Comparison of ENCODE assay signal across 16 cellular contexts in the genomic region with DNA sequence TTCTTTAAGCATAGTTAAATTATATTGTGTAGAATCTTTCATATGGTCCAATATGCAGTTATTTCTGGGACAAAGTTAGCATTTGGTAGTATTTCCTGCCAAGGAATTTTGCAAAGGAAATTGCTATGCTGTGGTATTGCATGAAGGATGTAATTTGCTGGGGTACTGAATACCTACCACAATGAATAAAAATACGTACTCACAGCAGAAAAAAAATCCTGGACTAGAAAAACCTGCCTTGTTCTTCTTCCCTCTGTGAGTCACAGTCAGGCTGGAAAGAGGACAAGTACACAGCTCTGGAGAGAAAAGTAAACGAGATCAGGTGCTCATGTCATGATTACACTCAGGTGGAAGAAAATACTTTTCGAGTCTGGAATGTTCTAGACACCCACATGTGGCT.
DNase-seq lines count a peak whose midpoint lies in the region; ATAC-seq and TF ChIP-seq lines count a peak whose summit lies in the region.
"Had no signal": no experiment of that assay in that cellular context is flagged by ENCODE, and none has a peak within 500 bp of the region (broad histone marks: within the 10 kb centered on the region; RNA-seq: fewer than 3 reads in every experiment).

No MANE protein-coding gene starts in this region.

- no peak overlapping the region for H3K9ac ChIP-seq in SK-N-MC (ENCODE audit: insufficient read length)

- ATAC-seq in sciatic nerve = peak; percentile 51
- ATAC-seq in activated T-cell treated with anti-CD3 and anti-CD28 coated beads, Interleukin-2, amount 50 U/mL, for 72 hours (replicated peaks in 1 of 2) = no peak
- ATAC-seq: activated CD4-positive, CD25-positive, alpha-beta regulatory T cell treated with anti-CD3 and anti-CD28 coated beads, Interleukin-2, amount 50 U/mL, for 24 hours; psoas muscle; T-cell had no signal

- DNase-seq in GM03348 (ENCODE audit: low spot score) = peak; percentile 10
- DNase-seq in SK-N-MC (ENCODE audit: low read depth, low spot score) = no peak
- peak; percentile 29 for DNase-seq in fibroblast of mammary gland (ENCODE audit: low read depth)
- DNase-seq in sciatic nerve (ENCODE audit: low spot score) = no peak
- DNase-seq in stimulated activated CD4-positive, alpha-beta T cell treated with anti-CD3 and anti-CD28 coated beads, Interleukin-15, amount 100 ng/mL, for 24 hours = no peak
- no peak for DNase-seq in NCI-H748 (lab: John Stamatoyannopoulos, UW; ENCODE audit: unreplicated experiment)
- no peak for DNase-seq in activated T-cell treated with anti-CD3 and anti-CD28 coated beads, Interleukin-2, amount 50 U/mL, for 72 hours
- DNase-seq: CD4-positive, CD25-positive, alpha-beta regulatory T cell; GDM1; psoas muscle; stimulated activated CD4-positive, alpha-beta T cell treated with anti-CD3 and anti-CD28 coated beads, Interleukin-2, amount 100 ng/mL, for 24 hours; stimulated activated CD8-positive, alpha-beta memory T cell treated with anti-CD3 and anti-CD28 coated beads, Interleukin-4, amount 100 ng/mL, for 48 hours; T-cell had no signal

- H3K4me3 ChIP-seq in SK-N-MC (no peak overlapping the region), fibroblast of mammary gland (ENCODE audit: control insufficient read depth, low read depth, low read length) (no peak overlapping the region)
- H3K4me3 ChIP-seq: coronary artery, psoas muscle had no signal

- no peak overlapping the region for H3K4me3 Mint-ChIP-seq in activated T-cell treated with anti-CD3 and anti-CD28 coated beads, Interleukin-2, amount 50 U/mL, for 72 hours
- H3K4me3 Mint-ChIP-seq: activated naive CD8-positive, alpha-beta T cell; CD4-positive, CD25-positive, alpha-beta regulatory T cell; T-cell had no signal

- intact Hi-C loops in sciatic nerve (cut with DNase I) = no loop called here

- H3K36me3 ChIP-seq in SK-N-MC (ENCODE audit: insufficient read depth, low read length) = no peaks in the 10 kb centered on the region

- no peak overlapping the region for H3K27ac Mint-ChIP-seq in activated T-cell treated with anti-CD3 and anti-CD28 coated beads, Interleukin-2, amount 50 U/mL, for 72 hours
- H3K27ac Mint-ChIP-seq: activated naive CD8-positive, alpha-beta T cell; CD4-positive, CD25-positive, alpha-beta regulatory T cell; T-cell had no signal

- no peaks in the 10 kb centered on the region for H3K9me3 Mint-ChIP-seq in activated T-cell treated with anti-CD3 and anti-CD28 coated beads, Interleukin-2, amount 50 U/mL, for 72 hours
- H3K9me3 Mint-ChIP-seq: CD4-positive, CD25-positive, alpha-beta regulatory T cell; T-cell had no signal

- H3K27ac ChIP-seq in SK-N-MC = peak overlapping the region; percentile 77; the same call in 1 of the 2 replicates
- H3K27ac ChIP-seq: coronary artery, psoas muscle had no signal

- H3K27me3 Mint-ChIP-seq in activated T-cell treated with anti-CD3 and anti-CD28 coated beads, Interleukin-2, amount 50 U/mL, for 72 hours (ENCODE audit: low read depth) = peaks cover 11% of the 10 kb centered on the region

- no peak for TF ChIP-seq CTCF in fibroblast of mammary gland (conservative IDR thresholded peaks at IDR 0.05; ENCODE audit: control insufficient read depth, insufficient read depth, low read depth, low read length)

- no peaks in the 10 kb centered on the region for H3K4me1 Mint-ChIP-seq in activated T-cell treated with anti-CD3 and anti-CD28 coated beads, Interleukin-2, amount 50 U/mL, for 72 hours (ENCODE audit: low read depth)
- H3K4me1 Mint-ChIP-seq: CD4-positive, CD25-positive, alpha-beta regulatory T cell; T-cell had no signal

- H3K9me3 ChIP-seq in SK-N-MC (ENCODE audit: low read depth, low read length) = no peaks in the 10 kb centered on the region
- H3K9me3 ChIP-seq: psoas muscle had no signal

- no peaks in the 10 kb centered on the region for H3K36me3 Mint-ChIP-seq in activated T-cell treated with anti-CD3 and anti-CD28 coated beads, Interleukin-2, amount 50 U/mL, for 72 hours (ENCODE audit: insufficient read depth in 2 of 2)
- H3K36me3 Mint-ChIP-seq: activated naive CD8-positive, alpha-beta T cell; CD4-positive, CD25-positive, alpha-beta regulatory T cell; T-cell had no signal

Comparison
In these comparisons a context has a peak if more than half of its experiments do, and no peak if none do; other contexts are left out.
1. DNase-seq: peak in GM03348 (single experiment) and fibroblast of mammary gland (single experiment); none in SK-N-MC (single experiment), sciatic nerve (single experiment), stimulated activated CD4-positive, alpha-beta T cell treated with anti-CD3 and anti-CD28 coated beads, Interleukin-15, amount 100 ng/mL, for 24 hours (single experiment), NCI-H748 (single experiment) and activated T-cell treated with anti-CD3 and anti-CD28 coated beads, Interleukin-2, amount 50 U/mL, for 72 hours (0 of 2).